In the genomic region with DNA sequence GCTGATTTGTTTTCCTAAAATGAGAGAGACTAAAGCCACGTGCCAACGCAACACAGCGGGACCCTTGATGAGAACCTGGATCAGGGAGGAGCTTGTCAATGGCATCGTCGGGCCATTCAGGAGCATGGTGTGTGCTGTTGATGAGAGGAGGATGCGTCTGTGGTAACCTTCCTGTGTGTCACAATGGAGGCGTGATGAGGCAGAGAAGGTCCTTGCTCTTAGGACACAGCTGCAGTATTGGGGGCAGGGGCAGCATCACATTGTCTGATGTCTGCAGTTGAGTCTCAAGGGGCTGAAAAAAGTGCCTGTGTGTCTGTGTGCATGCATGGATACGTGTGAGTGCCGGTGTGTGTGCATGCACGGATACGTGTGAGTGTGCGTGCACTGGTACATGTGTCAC, we compare ENCODE assay signal across 13 cellular contexts.
"Had no signal": no experiment of that assay in that cellular context is flagged by ENCODE, and none has a peak within 500 bp of the region (broad histone marks: within the 10 kb centered on the region; RNA-seq: fewer than 3 reads in every experiment).

No MANE protein-coding gene starts in this region.

- H3K36me3 ChIP-seq: ascending aorta, cardiac muscle cell, colonic mucosa had no signal

- H3K36me3 Mint-ChIP-seq: activated CD4-positive, alpha-beta memory T cell treated with anti-CD3 and anti-CD28 coated beads for 36 hours had no signal

- H3K4me3 ChIP-seq: ascending aorta, cardiac muscle cell, colonic mucosa, spleen had no signal

- H3K9me3 ChIP-seq: ascending aorta, colonic mucosa, spleen had no signal

- H3K27me3 ChIP-seq: ascending aorta, cardiac muscle cell, colonic mucosa, spleen had no signal

- H3K27ac Mint-ChIP-seq: activated CD4-positive, alpha-beta memory T cell treated with anti-CD3 and anti-CD28 coated beads for 36 hours; T-helper 2 cell treated with Interferon-gamma antibody and Interleukin-4, amounts not matched to agents 5 μg/mL and 100 μg/mL, for 36 hours had no signal

- H3K4me1 ChIP-seq: ascending aorta, colonic mucosa had no signal

- H3K9me3 Mint-ChIP-seq: activated CD4-positive, alpha-beta memory T cell treated with anti-CD3 and anti-CD28 coated beads for 36 hours; T-helper 2 cell treated with Interferon-gamma antibody and Interleukin-4, amounts not matched to agents 5 μg/mL and 100 μg/mL, for 36 hours had no signal

- ATAC-seq: sciatic nerve had no signal

- H3K4me3 Mint-ChIP-seq: activated CD4-positive, alpha-beta memory T cell treated with anti-CD3 and anti-CD28 coated beads for 36 hours; T-helper 2 cell treated with Interferon-gamma antibody and Interleukin-4, amounts not matched to agents 5 μg/mL and 100 μg/mL, for 36 hours had no signal

- H3K27me3 Mint-ChIP-seq: activated CD4-positive, alpha-beta memory T cell treated with anti-CD3 and anti-CD28 coated beads for 36 hours had no signal

- H3K27ac ChIP-seq: ascending aorta, cardiac muscle cell, colonic mucosa, spleen had no signal

- DNase-seq: activated CD4-positive, alpha-beta memory T cell treated with anti-CD3 and anti-CD28 coated beads for 36 hours; activated CD4-positive, alpha-beta T cell treated with anti-CD3 and anti-CD28 coated beads for 1 hour; activated gamma-delta T cell; activated T-cell treated with anti-CD3 and anti-CD28 coated beads, Interleukin-2, amount 50 U/mL, for 48 hours; colonic mucosa; effector CD4-positive, alpha-beta T cell; posterior cingulate gyrus; spleen; stimulated activated naive CD4-positive, alpha-beta T cell treated with Interleukin-2 at 50 U/mL for 16 hours had no signal
